In genomic region chrX:134865730-134866129, GRCh38 we compare ENCODE assay signal across 11 cellular contexts. TPM values are rescaled to one million over a fixed set of nuclear protein-coding genes. Genes with fewer than 3 reads are reported as not detected.
DNase-seq lines count a peak whose midpoint lies in the region; ATAC-seq and TF ChIP-seq lines count a peak whose summit lies in the region.
"Had no signal": no experiment of that assay in that cellular context is flagged by ENCODE, and none has a peak within 500 bp of the region (broad histone marks: within the 10 kb centered on the region; RNA-seq: fewer than 3 reads in every experiment).

No MANE protein-coding gene starts in this region.

- H3K4me3 ChIP-seq in Panc1 (ENCODE audit: low read depth in 2 of 2, low read length in 2 of 2), result no peak overlapping the region
- H3K4me3 ChIP-seq: GM23248 had no signal

- H3K36me3 ChIP-seq in Panc1 (ENCODE audit: control insufficient read depth, insufficient read depth, low read length), result no peaks in the 10 kb centered on the region

- no peaks in the 10 kb centered on the region for H3K9me3 ChIP-seq in Panc1 (ENCODE audit: control insufficient read depth, insufficient read depth, low read depth, low read length)
- H3K9me3 ChIP-seq: Caco-2 had no signal

- H3K27ac ChIP-seq in Panc1 (ENCODE audit: low read length), result peak overlapping the region; percentile 5; the same call in 1 of the 2 replicates
- H3K27ac ChIP-seq: GM23248 had no signal

- CTCF ChIA-PET in Panc1 (lab: Charles Lee), result no interaction called here

- in situ Hi-C loops in KBM-7 (cut with MboI; ENCODE audit: low pct_unique_long_range_greater_than_20kb, low sequenced_read_pairs), result no loop called here
- in situ Hi-C loops in Panc1 (cut with HindIII; ENCODE audit: low pct_unique_long_range_greater_than_20kb, low sequenced_read_pairs), result no loop called here

- H3K27me3 ChIP-seq in Panc1 (ENCODE audit: control insufficient read depth, insufficient read depth, low read length), result no peaks in the 10 kb centered on the region

- no peak for ATAC-seq in Panc1
- ATAC-seq in GM19455 (IDR thresholded peaks at IDR 0.05; ENCODE audit: unreplicated experiment), result no peak
- ATAC-seq: CD8-positive, alpha-beta T cell; HCT116; HepG2 had no signal

- intact Hi-C loops in Panc1 (cut with micrococcal nuclease; ENCODE audit: unreplicated experiment), result no loop called here

- DNase-seq in KBM-7, result peak; percentile 22
- no peak for DNase-seq in Panc1 (ENCODE audit: low read depth, low spot score)
- peak; percentile 6 for DNase-seq in central memory CD4-positive, alpha-beta T cell
- DNase-seq in SW 1271 (lab: John Stamatoyannopoulos, UW), result no peak
- DNase-seq in stimulated activated naive CD4-positive, alpha-beta T cell treated with Interleukin-2 at 50 U/mL for 16 hours (lab: John Stamatoyannopoulos, UW), result no peak
- DNase-seq: Caco-2; CD8-positive, alpha-beta T cell; GM23248 had no signal

- no TSS peak for BruUV-seq in Panc1 (replicated peaks; lab: Mats Ljungman, UMichigan)

- TF ChIP-seq CTCF in Panc1 (IDR thresholded peaks at IDR 0.05), result no peak

- peaks cover 4% of the 10 kb centered on the region; the same call in 1 of the 2 replicates for H3K4me1 ChIP-seq in Panc1 (ENCODE audit: control insufficient read depth, insufficient read depth, low read length)
- H3K4me1 ChIP-seq: Caco-2 had no signal

- POLR2A ChIA-PET in Panc1 (lab: Charles Lee), result no interaction called here

RNA-seq across cellular contexts. Expression of gene MOSPD1, which starts 49.3 kb away (rescaled TPM):
- total RNA-seq in Panc1 (2021; ENCODE audit: unreplicated experiment), result 165 TPM
- polyA plus RNA-seq in Panc1 (2012; ENCODE audit: insufficient read length), result 50.7 TPM

Comparison
In these comparisons a context has a peak if more than half of its experiments do, and no peak if none do; other contexts are left out.
1. DNase-seq: peak in KBM-7 (single experiment) and central memory CD4-positive, alpha-beta T cell (single experiment); none in Panc1 (single experiment), SW 1271 (0 of 2) and stimulated activated naive CD4-positive, alpha-beta T cell treated with Interleukin-2 at 50 U/mL for 16 hours (single experiment).